In the genomic region with DNA sequence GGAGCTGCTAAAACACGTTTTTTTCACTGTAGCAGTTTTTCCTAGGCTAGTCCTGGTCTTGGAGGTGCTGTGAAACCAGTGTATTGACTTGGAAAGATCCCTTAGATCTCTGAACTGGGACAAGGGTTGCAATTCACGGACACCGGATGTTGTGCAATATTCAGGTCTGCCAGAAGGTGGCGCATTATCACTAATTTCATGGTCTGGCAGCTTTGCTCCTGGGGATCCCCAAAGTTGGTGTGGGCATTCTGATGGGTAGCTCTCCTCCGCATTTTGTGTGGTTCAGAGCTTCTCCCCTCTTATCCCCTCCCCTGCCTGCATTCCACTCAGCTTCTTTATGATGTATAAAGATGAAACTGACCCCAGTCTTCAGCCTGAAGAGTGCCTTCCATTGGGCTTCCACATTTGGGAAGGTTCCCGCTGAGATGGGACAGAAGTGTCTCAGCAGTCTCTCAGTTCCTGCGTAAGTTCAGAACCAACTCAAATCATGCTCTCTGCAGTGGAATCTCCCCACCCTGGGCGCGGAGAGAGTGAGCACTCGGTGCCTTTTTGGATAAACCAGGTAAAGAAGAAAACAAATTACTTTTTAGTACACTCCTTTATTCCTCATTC, we compare ENCODE assay signal across 8 cellular contexts.
DNase-seq lines count a peak whose midpoint lies in the region; ATAC-seq and TF ChIP-seq lines count a peak whose summit lies in the region.

No MANE protein-coding gene starts in this region.

- intact Hi-C loops in CD14-positive monocyte (cut with micrococcal nuclease) = loop anchor here in 1 of 2 donors (5.0 to 10.0 kb wide), 2 partner anchors 116 to 149 kb away; no protein-coding TSS in a partner anchor

- ATAC-seq in GM18498 (IDR thresholded peaks at IDR 0.05; ENCODE audit: unreplicated experiment) (peak; percentile 69), HG03066 (IDR thresholded peaks at IDR 0.05; ENCODE audit: low read depth, unreplicated experiment) (peak; percentile 85)
- ATAC-seq in activated naive CD8-positive, alpha-beta T cell treated with anti-CD3 and anti-CD28 coated beads, Interleukin-2, amount 10 ng/mL, durations not matched to agents 7 days and 5 days (ENCODE audit: low read depth) = no peak
- ATAC-seq in stimulated activated effector memory CD8-positive, alpha-beta T cell treated with anti-CD3 and anti-CD28 coated beads, Interleukin-12 subunit alpha, Interleukin-12 subunit beta, amount 100 ng/mL, for 72 hours = no peak

- POLR2A ChIA-PET in activated naive CD8-positive, alpha-beta T cell treated with anti-CD3 and anti-CD28 coated beads, Interleukin-2, amount 10 ng/mL, durations not matched to agents 7 days and 5 days (lab: Charles Lee) = no interaction called here

- DNase-seq in CD14-positive monocyte (ENCODE audit: low spot score) (no peak), NCI-H226 (peak; percentile 8), inferior parietal cortex (ENCODE audit: extremely low spot score) (peak; percentile 85), NCI-H1048 (lab: John Stamatoyannopoulos, UW) (no peak)
- peak; percentile 45 for DNase-seq in activated naive CD8-positive, alpha-beta T cell treated with anti-CD3 and anti-CD28 coated beads, Interleukin-2, amount 10 ng/mL, durations not matched to agents 7 days and 5 days
- DNase-seq in stimulated activated effector memory CD8-positive, alpha-beta T cell treated with anti-CD3 and anti-CD28 coated beads, Interleukin-12 subunit alpha, Interleukin-12 subunit beta, amount 100 ng/mL, for 72 hours (ENCODE audit: low spot score in 2 of 2) = peak; percentile 7 to 67

- no peak overlapping the region for H3K27ac Mint-ChIP-seq in CD14-positive monocyte
- H3K27ac Mint-ChIP-seq in activated naive CD8-positive, alpha-beta T cell treated with anti-CD3 and anti-CD28 coated beads, Interleukin-2, amount 10 ng/mL, durations not matched to agents 7 days and 5 days = no peak overlapping the region
- H3K27ac Mint-ChIP-seq in stimulated activated effector memory CD8-positive, alpha-beta T cell treated with anti-CD3 and anti-CD28 coated beads, Interleukin-12 subunit alpha, Interleukin-12 subunit beta, amount 100 ng/mL, for 72 hours = no peak overlapping the region

- H3K4me1 Mint-ChIP-seq in CD14-positive monocyte = peaks cover 18% of the 10 kb centered on the region
- H3K4me1 Mint-ChIP-seq in activated naive CD8-positive, alpha-beta T cell treated with anti-CD3 and anti-CD28 coated beads, Interleukin-2, amount 10 ng/mL, durations not matched to agents 7 days and 5 days = no peaks in the 10 kb centered on the region
- H3K4me1 Mint-ChIP-seq in stimulated activated effector memory CD8-positive, alpha-beta T cell treated with anti-CD3 and anti-CD28 coated beads, Interleukin-12 subunit alpha, Interleukin-12 subunit beta, amount 100 ng/mL, for 72 hours = no peaks in the 10 kb centered on the region

- TF ChIP-seq CTCF in CD14-positive monocyte (IDR thresholded peaks at IDR 0.05) = peak; percentile 85

- no peaks in the 10 kb centered on the region for H3K9me3 Mint-ChIP-seq in CD14-positive monocyte
- no peaks in the 10 kb centered on the region for H3K9me3 Mint-ChIP-seq in activated naive CD8-positive, alpha-beta T cell treated with anti-CD3 and anti-CD28 coated beads, Interleukin-2, amount 10 ng/mL, durations not matched to agents 7 days and 5 days
- H3K9me3 Mint-ChIP-seq in stimulated activated effector memory CD8-positive, alpha-beta T cell treated with anti-CD3 and anti-CD28 coated beads, Interleukin-12 subunit alpha, Interleukin-12 subunit beta, amount 100 ng/mL, for 72 hours = peaks cover 2% of the 10 kb centered on the region

- no peaks in the 10 kb centered on the region for H3K36me3 Mint-ChIP-seq in CD14-positive monocyte
- no peaks in the 10 kb centered on the region for H3K36me3 Mint-ChIP-seq in activated naive CD8-positive, alpha-beta T cell treated with anti-CD3 and anti-CD28 coated beads, Interleukin-2, amount 10 ng/mL, durations not matched to agents 7 days and 5 days
- no peaks in the 10 kb centered on the region for H3K36me3 Mint-ChIP-seq in stimulated activated effector memory CD8-positive, alpha-beta T cell treated with anti-CD3 and anti-CD28 coated beads, Interleukin-12 subunit alpha, Interleukin-12 subunit beta, amount 100 ng/mL, for 72 hours

- H3K27me3 Mint-ChIP-seq in CD14-positive monocyte (ENCODE audit: low read depth in 3 of 3) = peaks cover 2 to 3% (median 3%) of the 10 kb centered on the region in 3 donors
- no peaks in the 10 kb centered on the region for H3K27me3 Mint-ChIP-seq in activated naive CD8-positive, alpha-beta T cell treated with anti-CD3 and anti-CD28 coated beads, Interleukin-2, amount 10 ng/mL, durations not matched to agents 7 days and 5 days

- H3K4me3 Mint-ChIP-seq in CD14-positive monocyte = no peak overlapping the region
- H3K4me3 Mint-ChIP-seq in activated naive CD8-positive, alpha-beta T cell treated with anti-CD3 and anti-CD28 coated beads, Interleukin-2, amount 10 ng/mL, durations not matched to agents 7 days and 5 days = no peak overlapping the region
- no peak overlapping the region for H3K4me3 Mint-ChIP-seq in stimulated activated effector memory CD8-positive, alpha-beta T cell treated with anti-CD3 and anti-CD28 coated beads, Interleukin-12 subunit alpha, Interleukin-12 subunit beta, amount 100 ng/mL, for 72 hours

Comparison
In these comparisons a context has a peak if more than half of its experiments do, and no peak if none do; other contexts are left out.
1. DNase-seq: peak in NCI-H226 (single experiment), activated naive CD8-positive, alpha-beta T cell treated with anti-CD3 and anti-CD28 coated beads, Interleukin-2, amount 10 ng/mL, durations not matched to agents 7 days and 5 days (single experiment), inferior parietal cortex (single experiment) and stimulated activated effector memory CD8-positive, alpha-beta T cell treated with anti-CD3 and anti-CD28 coated beads, Interleukin-12 subunit alpha, Interleukin-12 subunit beta, amount 100 ng/mL, for 72 hours (2 of 2); none in CD14-positive monocyte (single experiment) and NCI-H1048 (single experiment).
2. ATAC-seq: peak in GM18498 (single experiment) and HG03066 (single experiment); none in activated naive CD8-positive, alpha-beta T cell treated with anti-CD3 and anti-CD28 coated beads, Interleukin-2, amount 10 ng/mL, durations not matched to agents 7 days and 5 days (single experiment) and stimulated activated effector memory CD8-positive, alpha-beta T cell treated with anti-CD3 and anti-CD28 coated beads, Interleukin-12 subunit alpha, Interleukin-12 subunit beta, amount 100 ng/mL, for 72 hours (single experiment).